ENCODE assay signal across 9 cellular contexts in the genomic region with DNA sequence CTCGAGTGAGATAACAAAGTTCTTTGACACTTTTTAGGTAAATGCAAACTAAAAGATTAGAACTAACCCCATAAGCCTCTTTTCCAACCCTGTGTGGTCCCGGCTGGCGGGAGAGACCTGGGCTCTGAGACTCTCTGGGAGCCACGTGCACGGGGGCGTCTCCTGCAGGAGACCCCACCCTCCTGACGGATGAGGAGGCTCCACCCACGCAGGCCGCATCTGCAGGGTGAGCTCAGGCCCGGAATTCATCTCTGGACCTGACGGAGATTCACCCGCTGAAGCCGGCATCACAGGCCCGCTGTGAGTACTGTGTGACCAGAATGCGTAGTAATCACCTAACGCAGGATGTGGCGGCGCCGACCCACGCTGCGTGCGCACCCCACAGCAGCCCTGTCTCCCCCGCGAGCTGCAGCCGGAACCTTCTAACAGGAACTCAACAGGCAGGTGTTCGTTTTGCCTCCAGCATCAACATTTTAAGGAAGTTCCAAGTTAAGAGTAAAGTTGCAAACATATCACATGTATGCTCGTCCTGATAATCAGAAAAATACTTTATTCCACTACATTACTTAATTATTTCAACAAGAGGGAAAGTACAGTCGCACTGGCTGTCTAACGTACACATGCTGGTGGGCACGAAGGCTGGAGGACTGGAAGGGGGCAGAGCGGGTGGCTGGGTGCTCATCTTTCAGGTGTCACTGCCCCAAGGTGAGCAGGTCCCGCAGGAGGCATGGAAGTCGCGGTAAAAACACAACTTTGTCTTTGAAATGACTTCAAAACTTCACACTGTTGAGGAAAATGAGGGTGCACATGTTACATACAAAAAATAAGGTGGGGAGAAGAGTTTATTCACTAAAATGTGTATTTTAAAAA. TPM values are rescaled to one million over a fixed set of nuclear protein-coding genes. Genes with fewer than 3 reads are reported as not detected.
DNase-seq lines count a peak whose midpoint lies in the region; ATAC-seq, FAIRE-seq and TF ChIP-seq lines count a peak whose summit lies in the region.
"Had no signal": no experiment of that assay in that cellular context is flagged by ENCODE, and none has a peak within 500 bp of the region (broad histone marks: within the 10 kb centered on the region; RNA-seq: fewer than 3 reads in every experiment).

No MANE protein-coding gene starts in this region.

- H3K9ac ChIP-seq in H1 (replicated peaks in 1 of 4; ENCODE audit: extremely low read depth in 1 of 4, low read depth in 3 of 4, low read length in 3 of 4): no peak overlapping the region

- H3K79me1 ChIP-seq in H1 (ENCODE audit: low read depth, low read length): no peaks in the 10 kb centered on the region

- no peak for FAIRE-seq in H1 (lab: Jason Lieb, UNC)
- FAIRE-seq: bronchial epithelial cell had no signal

- no peak overlapping the region for H3K18ac ChIP-seq in H1 (ENCODE audit: extremely low read depth, low read length)

- peak overlapping the region; percentile 2 to 22; a peak in 2 of 4 replicates for H3K4me2 ChIP-seq in H1 (ENCODE audit: insufficient read depth in 1 of 2, low read depth in 2 of 2, low read length in 2 of 2)

- TF ChIP-seq EP300 in H1 (IDR thresholded peaks at IDR 0.05; ENCODE audit: borderline replicate concordance in 1 of 2, low read depth in 2 of 2, low read length in 2 of 2): no peak

- 74% methylated on average over 31 of the region's 34 CpGs; no CpG with 5 or more reads in 1 of the 2 experiments for WGBS in H1 (ENCODE audit: extremely low coverage in 1 of 2, insufficient coverage in 1 of 2, insufficient read length in 1 of 2, insufficient replicate concordance in 2 of 2, low coverage in 1 of 2, low lambda C conversion rate in 2 of 2, missing lambda C conversion rate in 1 of 2), 2 experiments
- 18 to 24% (median 23%) methylated on average over 34 of the region's 34 CpGs for WGBS in spleen, 5 donors

- H3K4me1 Mint-ChIP-seq in CD4-positive, alpha-beta memory T cell: peaks cover 5 to 15% (median 8%) of the 10 kb centered on the region in 4 donors
- H3K4me1 Mint-ChIP-seq in HFFc6 (ENCODE audit: low read depth): peaks cover 18% of the 10 kb centered on the region

- peaks cover 0 to 2% of the 10 kb centered on the region in 2 experiments for H4K20me1 ChIP-seq in H1 (replicated peaks in 1 of 2; ENCODE audit: control insufficient read depth in 1 of 2, insufficient read depth in 2 of 2, low read length in 2 of 2)

- CTCF ChIA-PET in CD4-positive, alpha-beta memory T cell (lab: Charles Lee; ENCODE audit: partially characterized antibody): interaction anchor here (1.0 kb wide), 1 partner anchor 36 kb away, joined by 3 read pairs; no protein-coding TSS in a partner anchor
- CTCF ChIA-PET in H1 (lab: Charles Lee; ENCODE audit: partially characterized antibody): interaction anchor here (1.2 to 1.4 kb wide), 3 partner anchors 9 to 47 kb away, joined by 3 to 7 read pairs (median 3); no protein-coding TSS in a partner anchor

- no peak overlapping the region for H2AK5ac ChIP-seq in H1 (ENCODE audit: low read depth, low read length)

- no peak overlapping the region for H2BK15ac ChIP-seq in H1 (ENCODE audit: low read length)

- H3K9me3 ChIP-seq in CD4-positive, alpha-beta memory T cell (ENCODE audit: control insufficient read depth in 1 of 2, low read length in 2 of 2): no peaks in the 10 kb centered on the region
- H3K9me3 ChIP-seq in H1 (ENCODE audit: insufficient read depth in 2 of 2, low read depth in 1 of 2, low read length in 1 of 2): no peaks in the 10 kb centered on the region
- no peaks in the 10 kb centered on the region for H3K9me3 ChIP-seq in spleen

- no peak for TF ChIP-seq RAD21 in H1 (IDR thresholded peaks at IDR 0.05 in 1 of 2, conservative IDR thresholded peaks at IDR 0.05 in 1 of 2; ENCODE audit: low read depth in 2 of 2, low read length in 2 of 2)

- ATAC-seq in HG03175 (IDR thresholded peaks at IDR 0.05; ENCODE audit: unreplicated experiment): peak; percentile 89

- no peak overlapping the region for H2BK120ac ChIP-seq in H1 (replicated peaks; ENCODE audit: low read depth, low read length)

- H3K27me3 Mint-ChIP-seq in CD4-positive, alpha-beta memory T cell: peaks cover 0 to 15% of the 10 kb centered on the region in 2 donors
- H3K27me3 Mint-ChIP-seq in HFFc6 (ENCODE audit: insufficient read depth): peaks cover 66% of the 10 kb centered on the region

- peak overlapping the region; percentile 61 to 85 (median 80) for H3K4me3 Mint-ChIP-seq in CD4-positive, alpha-beta memory T cell
- no peak overlapping the region for H3K4me3 Mint-ChIP-seq in HFFc6

- no peak overlapping the region; the same call in 1 of the 2 replicates for H2BK12ac ChIP-seq in H1 (ENCODE audit: low read depth, low read length)

- peaks cover 0 to 2% (median 0%) of the 10 kb centered on the region in 8 donors for H3K9me3 Mint-ChIP-seq in CD4-positive, alpha-beta memory T cell
- H3K9me3 Mint-ChIP-seq in HFFc6: no peaks in the 10 kb centered on the region

- peaks cover 13% of the 10 kb centered on the region for H3K4me1 ChIP-seq in CD4-positive, alpha-beta memory T cell (ENCODE audit: insufficient read depth, low read length)
- peaks cover 0 to 7% (median 4%) of the 10 kb centered on the region in 4 experiments; a peak in 2 of 7 replicates for H3K4me1 ChIP-seq in H1 (replicated peaks in 1 of 4; ENCODE audit: control insufficient read depth in 3 of 4, insufficient read depth in 4 of 4, low read length in 3 of 4)
- H3K4me1 ChIP-seq in spleen: peaks cover 3 to 16% (median 11%) of the 10 kb centered on the region in 6 donors

- peak overlapping the region; percentile 66 to 97 (median 92) for H3K27ac Mint-ChIP-seq in CD4-positive, alpha-beta memory T cell
- no peak overlapping the region for H3K27ac Mint-ChIP-seq in HFFc6

- H3K36me3 ChIP-seq in CD4-positive, alpha-beta memory T cell (ENCODE audit: insufficient read depth, low read length): no peaks in the 10 kb centered on the region
- no peaks in the 10 kb centered on the region for H3K36me3 ChIP-seq in H1 (ENCODE audit: control insufficient read depth in 2 of 4, insufficient read depth in 4 of 4, low read length in 3 of 4)
- no peaks in the 10 kb centered on the region for H3K36me3 ChIP-seq in spleen

- H3K4ac ChIP-seq in H1 (replicated peaks; ENCODE audit: insufficient read length, low read depth, low read length): no peak overlapping the region

- no peak overlapping the region for H2BK20ac ChIP-seq in H1 (ENCODE audit: low read length)

- 0 out of 2 replicates have a peak overlapping the region, but pooled peaks have one; percentile 82 for H2AFZ ChIP-seq in H1 (ENCODE audit: low read length)

- TF ChIP-seq POLR2A in H1 (IDR thresholded peaks at IDR 0.05; ENCODE audit: control extremely low read depth in 1 of 2, low read depth in 2 of 2, low read length in 2 of 2): no peak
- TF ChIP-seq POLR2A in spleen (IDR thresholded peaks at IDR 0.05): no peak

- no peak overlapping the region for H4K91ac ChIP-seq in H1 (replicated peaks; ENCODE audit: insufficient read length, low read length)

- no peak overlapping the region for H4K5ac ChIP-seq in H1 (ENCODE audit: insufficient read length, low read depth, low read length)

- H4K8ac ChIP-seq in H1 (ENCODE audit: extremely low read depth, insufficient read depth, low read length): no peak overlapping the region

- H3K4me3 ChIP-seq in CD4-positive, alpha-beta memory T cell (ENCODE audit: low read length in 2 of 2): peak overlapping the region; percentile 53 to 73
- peak overlapping the region in 1 of 4 experiments; percentile 5; a peak in 1 of 8 replicates for H3K4me3 ChIP-seq in H1 (ENCODE audit: extremely low read depth in 1 of 4, insufficient read depth in 2 of 4, low read depth in 3 of 4, low read length in 4 of 4)
- peak overlapping the region in 6 of 8 donors; percentile 24 to 63 (median 29) for H3K4me3 ChIP-seq in spleen

- DNase-seq in CD4-positive, alpha-beta memory T cell: peak; percentile 87 to 93 (median 90)
- peak; percentile 77 for DNase-seq in activated CD4-positive, alpha-beta T cell treated with anti-CD3 and anti-CD28 coated beads, Interleukin-2, amount 50 U/mL, for 1 hour
- DNase-seq in H1 (ENCODE audit: low read depth in 1 of 2, low spot score in 2 of 2) (no peak), spleen (peak; percentile 96), HFFc6 (no peak), C1 segment of cervical spinal cord (lab: John Stamatoyannopoulos, UW) (no peak), NCI-H1105 (lab: John Stamatoyannopoulos, UW) (no peak)

- POLR2A ChIA-PET in CD4-positive, alpha-beta memory T cell (lab: Charles Lee; ENCODE audit: partially characterized antibody): interaction anchor here (0.6 to 1.8 kb wide), 10 partner anchors 9 to 814 kb away, joined by 3 to 12 read pairs (median 4); a partner anchor contains a TSS
- POLR2A ChIA-PET in H1 (lab: Charles Lee; ENCODE audit: partially characterized antibody): interaction anchor here (0.8 to 1.5 kb wide), 2 partner anchors 10 to 124 kb away, joined by 3 to 5 read pairs; a partner anchor contains a TSS

- peaks cover 1% of the 10 kb centered on the region for H3K27me3 ChIP-seq in CD4-positive, alpha-beta memory T cell (ENCODE audit: insufficient read depth, low read length)
- H3K27me3 ChIP-seq in H1 (replicated peaks in 1 of 4; ENCODE audit: control insufficient read depth in 3 of 4, extremely low read depth in 1 of 4, insufficient read depth in 3 of 4, low read length in 3 of 4) (peaks cover 0 to 20% (median 14%) of the 10 kb centered on the region in 4 experiments; a peak in 6 of 7 replicates), spleen (replicated peaks in 1 of 7) (peaks cover 0 to 79% (median 13%) of the 10 kb centered on the region in 7 donors)

- H3K27ac ChIP-seq in CD4-positive, alpha-beta memory T cell (ENCODE audit: low read depth, low read length): peak overlapping the region; percentile 28
- H3K27ac ChIP-seq in H1 (ENCODE audit: low read depth, low read length) (no peak overlapping the region), spleen (peak overlapping the region; percentile 65 to 90 (median 78))

- no peak overlapping the region for H3K56ac ChIP-seq in H1 (replicated peaks; ENCODE audit: insufficient read length, low read depth, low read length)

- H3K79me2 ChIP-seq in H1 (ENCODE audit: control insufficient read depth in 1 of 2, insufficient read depth in 2 of 2, low read length in 2 of 2): no peaks in the 10 kb centered on the region

- TF ChIP-seq CTCF in H1 (IDR thresholded peaks at IDR 0.05; ENCODE audit: control extremely low read depth in 1 of 3, insufficient read depth in 1 of 3, low read depth in 1 of 3, low read length in 3 of 3) (no peak), spleen (IDR thresholded peaks at IDR 0.05 in 8 of 11, conservative IDR thresholded peaks at IDR 0.05 in 3 of 11) (no peak), HFFc6 (IDR thresholded peaks at IDR 0.05) (no peak)

- no peaks in the 10 kb centered on the region for H3K36me3 Mint-ChIP-seq in CD4-positive, alpha-beta memory T cell
- no peaks in the 10 kb centered on the region for H3K36me3 Mint-ChIP-seq in HFFc6 (ENCODE audit: low read depth)

- H3K23me2 ChIP-seq in H1 (ENCODE audit: low read depth, low read length): no peaks in the 10 kb centered on the region

- H3K23ac ChIP-seq in H1 (ENCODE audit: insufficient read length): no peak overlapping the region

- intact Hi-C loops in CD4-positive, alpha-beta memory T cell (cut with micrococcal nuclease): loop anchor here (1.0 to 2.0 kb wide), 2 partner anchors 47 to 313 kb away; no protein-coding TSS in a partner anchor
- intact Hi-C loops in spleen (cut with DNase I; ENCODE audit: low total_unique reads): no loop called here

- H3K14ac ChIP-seq in H1 (ENCODE audit: insufficient read length): no peak overlapping the region

- H2BK5ac ChIP-seq in H1 (ENCODE audit: low read depth, low read length): no peak overlapping the region

RNA-seq across cellular contexts. Expression of a gene that starts 44.5 kb away (rescaled TPM):
- total RNA-seq in CD4-positive, alpha-beta memory T cell: 10 to 100 TPM; 22.4 TPM
- polyA plus RNA-seq in CD4-positive, alpha-beta memory T cell: 1 to 10 TPM in 1 of 2 donors, under 1 TPM in 1; 0.64 to 2.3 TPM
- 18.8 and 18.9 TPM in 2 replicates for total RNA-seq in H1 (2021; fragmentation: NEBNext Ultra II Directional; extraction: Animal tissue kit (Norgen Biotek cat#: 25700))
- polyA plus RNA-seq in H1 (2011; rRNA removed) (34.6 and 38.9 TPM in 2 replicates), spleen (1 to 10 TPM; 1.4 to 4.6 (median 1.5) TPM)
- polyA plus RNA-seq in H1 (2011; cell fraction: cytosol; rRNA removed): 27.7 TPM
- polyA plus RNA-seq in H1 (2011; cell fraction: nucleus; rRNA removed): 30.1 TPM
- 12.6 to 21.8 TPM (median 19.7 TPM) in 4 replicates for polyA plus RNA-seq in H1 (2012, experiment 1 of 2)
- 15.6 TPM for polyA plus RNA-seq in H1 (2012, experiment 2 of 2)
- polyA plus RNA-seq in H1 (2013, experiment 1 of 2): 21.1 TPM
- 22.9 TPM for polyA plus RNA-seq in H1 (2013, experiment 2 of 2)
- polyA minus RNA-seq in H1 (2011; rRNA and poly(A)+ RNA removed): 72.8 and 101 TPM in 2 replicates
- 20.7 TPM for polyA minus RNA-seq in H1 (2011; cell fraction: cytosol; rRNA and poly(A)+ RNA removed)
- polyA minus RNA-seq in H1 (2011; cell fraction: nucleus; rRNA and poly(A)+ RNA removed): 22.0 TPM
- total RNA-seq in spleen: 10 to 100 TPM in 5 of 7 donors, 1 to 10 TPM in 2; 7.9 to 20.6 (median 13.2) TPM
- 10 to 100 TPM; 15.4 to 40.8 (median 17.3) TPM for total RNA-seq in HFFc6 (2021; fragmentation: NEBNext Ultra II Directional; extraction: Animal tissue kit (Norgen Biotek cat#: 25700))

RNA-seq across cellular contexts. Expression of a gene that starts 57.4 kb away (rescaled TPM):
- 1 to 10 TPM; 2.3 to 2.4 TPM for total RNA-seq in CD4-positive, alpha-beta memory T cell
- polyA plus RNA-seq in CD4-positive, alpha-beta memory T cell: 1 to 10 TPM; 3.7 to 4.2 TPM
- total RNA-seq in H1 (2021; fragmentation: NEBNext Ultra II Directional; extraction: Animal tissue kit (Norgen Biotek cat#: 25700)): 3.4 and 3.9 TPM in 2 replicates
- polyA plus RNA-seq in H1 (2011; rRNA removed) (3.7 and 5.4 TPM in 2 replicates), spleen (1 to 10 TPM; 1.8 to 3.5 (median 2.0) TPM)
- polyA plus RNA-seq in H1 (2011; cell fraction: cytosol; rRNA removed): 4.5 TPM
- polyA plus RNA-seq in H1 (2011; cell fraction: nucleus; rRNA removed): 8.3 TPM
- 4.8 to 8.3 TPM (median 7.1 TPM) in 4 replicates for polyA plus RNA-seq in H1 (2012, experiment 1 of 2)
- polyA plus RNA-seq in H1 (2012, experiment 2 of 2): 3.2 TPM
- 5.7 TPM for polyA plus RNA-seq in H1 (2013, experiment 1 of 2)
- polyA plus RNA-seq in H1 (2013, experiment 2 of 2): 6.7 TPM
- 0.82 and 4.0 TPM in 2 replicates for polyA minus RNA-seq in H1 (2011; rRNA and poly(A)+ RNA removed)
- polyA minus RNA-seq in H1 (2011; cell fraction: cytosol; rRNA and poly(A)+ RNA removed): 4.0 TPM
- 4.8 TPM for polyA minus RNA-seq in H1 (2011; cell fraction: nucleus; rRNA and poly(A)+ RNA removed)
- total RNA-seq in spleen: 1 to 10 TPM in 5 of 7 donors, under 1 TPM in 2; 0.46 to 5.6 (median 2.3) TPM
- not detected for total RNA-seq in HFFc6 (2021; fragmentation: NEBNext Ultra II Directional; extraction: Animal tissue kit (Norgen Biotek cat#: 25700))

Comparison
In these comparisons a context has a peak if more than half of its experiments do, and no peak if none do; other contexts are left out.
1. DNase-seq: peak in CD4-positive, alpha-beta memory T cell (5 of 5), activated CD4-positive, alpha-beta T cell treated with anti-CD3 and anti-CD28 coated beads, Interleukin-2, amount 50 U/mL, for 1 hour (single experiment) and spleen (single experiment); none in H1 (0 of 2), HFFc6 (single experiment), C1 segment of cervical spinal cord (0 of 14) and NCI-H1105 (single experiment).